7 cellular contexts compared by ENCODE assay signal in the genomic region with DNA sequence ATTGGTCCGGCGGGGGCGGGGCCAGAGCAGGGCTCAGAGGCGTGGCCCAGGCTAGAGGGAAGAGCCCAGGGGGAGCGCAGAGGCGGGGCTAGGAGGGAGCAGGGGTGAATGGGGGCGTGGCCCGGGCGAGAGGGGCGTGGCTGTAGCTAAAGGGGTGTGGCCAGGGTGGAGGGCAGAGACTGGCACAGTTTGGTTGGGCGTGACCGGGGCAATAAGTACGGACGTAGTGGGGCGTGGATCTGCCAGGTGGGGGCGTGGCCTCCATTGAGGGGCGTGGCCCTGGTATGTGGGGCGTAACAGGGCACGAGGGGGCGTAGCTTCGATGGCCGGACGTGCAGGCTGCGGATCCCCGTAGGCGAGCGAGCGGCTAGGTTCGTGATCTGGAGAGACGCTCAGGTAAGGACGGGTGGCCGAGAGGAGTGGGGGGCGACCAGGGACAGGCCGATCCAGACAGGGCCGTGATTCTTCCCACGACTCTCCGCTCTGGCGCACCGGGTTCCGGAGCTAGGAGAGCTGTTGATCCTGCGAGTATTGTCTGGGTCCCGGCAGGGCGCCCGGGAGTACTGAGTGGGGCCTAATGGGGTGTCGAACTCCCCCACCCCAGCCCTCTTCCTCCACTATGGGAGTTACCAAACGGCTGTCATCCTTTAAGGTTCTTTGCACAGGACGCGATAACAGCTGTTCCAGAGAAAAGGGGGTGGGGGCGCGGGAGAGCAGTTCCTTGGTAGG. TPM values are rescaled to one million over a fixed set of nuclear protein-coding genes. Genes with fewer than 3 reads are reported as not detected.
DNase-seq lines count a peak whose midpoint lies in the region; ATAC-seq lines count a peak whose summit lies in the region.

A gene with protein sequence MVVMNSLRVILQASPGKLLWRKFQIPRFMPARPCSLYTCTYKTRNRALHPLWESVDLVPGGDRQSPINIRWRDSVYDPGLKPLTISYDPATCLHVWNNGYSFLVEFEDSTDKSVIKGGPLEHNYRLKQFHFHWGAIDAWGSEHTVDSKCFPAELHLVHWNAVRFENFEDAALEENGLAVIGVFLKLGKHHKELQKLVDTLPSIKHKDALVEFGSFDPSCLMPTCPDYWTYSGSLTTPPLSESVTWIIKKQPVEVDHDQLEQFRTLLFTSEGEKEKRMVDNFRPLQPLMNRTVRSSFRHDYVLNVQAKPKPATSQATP (plus strand): TSS at position 314 of the 729 bp plus-strand sequence. CDS start 11,754 bp downstream, outside the sequence.

- no peaks in the 10 kb centered on the region for H3K36me3 ChIP-seq in endocrine pancreas (ENCODE audit: control insufficient read depth, insufficient read depth, low read length)

- H3K4me3 ChIP-seq in endocrine pancreas (ENCODE audit: control insufficient read depth, insufficient read depth, low read length) = peak within 1 kb of the TSS; percentile 71

- ATAC-seq in GM18867 (IDR thresholded peaks at IDR 0.05; ENCODE audit: unreplicated experiment) (peak; percentile 95), HG03060 (IDR thresholded peaks at IDR 0.05; ENCODE audit: low read depth, unreplicated experiment) (peak; percentile 81)

- H3K4me1 ChIP-seq in endocrine pancreas (ENCODE audit: control insufficient read depth, insufficient read depth, low read length) = peaks cover 4% of the 10 kb centered on the region

- H3K9me3 ChIP-seq in endocrine pancreas (ENCODE audit: control insufficient read depth, low read length) = no peaks in the 10 kb centered on the region

- H3K27me3 ChIP-seq in endocrine pancreas (ENCODE audit: control insufficient read depth, insufficient read depth, low read length) = no peaks in the 10 kb centered on the region

- DNase-seq in NCI-H526 treated with DMSO at 0.1 percent for 48 hours (lab: John Stamatoyannopoulos, UW) = peak; percentile 91
- peak; percentile 92 to 99 (median 94) for DNase-seq in activated CD8-positive, alpha-beta memory T cell treated with anti-CD3 and anti-CD28 coated beads for 48 hours (ENCODE audit: low read depth in 2 of 3, low spot score in 2 of 3)
- peak; percentile 98 for DNase-seq in mesenteric fat pad (ENCODE audit: low spot score)
- peak; percentile 83 for DNase-seq in stimulated activated CD8-positive, alpha-beta memory T cell treated with anti-CD3 and anti-CD28 coated beads, Interleukin-15, amount 100 ng/mL, for 24 hours (ENCODE audit: low read depth)

- H3K9ac ChIP-seq in endocrine pancreas (ENCODE audit: control insufficient read depth, insufficient read depth, low read length) = peak within 1 kb of the TSS; percentile 33

RNA-seq across cellular contexts. Expression of the gene that starts here (rescaled TPM):
- total RNA-seq in mesenteric fat pad = 14.1 TPM

Comparison
In these comparisons a context has a peak if more than half of its experiments do, and no peak if none do; other contexts are left out.
1. Peak in every context shown above with its lines: DNase-seq, ATAC-seq and H3K4me3 ChIP-seq.